In the genomic region with DNA sequence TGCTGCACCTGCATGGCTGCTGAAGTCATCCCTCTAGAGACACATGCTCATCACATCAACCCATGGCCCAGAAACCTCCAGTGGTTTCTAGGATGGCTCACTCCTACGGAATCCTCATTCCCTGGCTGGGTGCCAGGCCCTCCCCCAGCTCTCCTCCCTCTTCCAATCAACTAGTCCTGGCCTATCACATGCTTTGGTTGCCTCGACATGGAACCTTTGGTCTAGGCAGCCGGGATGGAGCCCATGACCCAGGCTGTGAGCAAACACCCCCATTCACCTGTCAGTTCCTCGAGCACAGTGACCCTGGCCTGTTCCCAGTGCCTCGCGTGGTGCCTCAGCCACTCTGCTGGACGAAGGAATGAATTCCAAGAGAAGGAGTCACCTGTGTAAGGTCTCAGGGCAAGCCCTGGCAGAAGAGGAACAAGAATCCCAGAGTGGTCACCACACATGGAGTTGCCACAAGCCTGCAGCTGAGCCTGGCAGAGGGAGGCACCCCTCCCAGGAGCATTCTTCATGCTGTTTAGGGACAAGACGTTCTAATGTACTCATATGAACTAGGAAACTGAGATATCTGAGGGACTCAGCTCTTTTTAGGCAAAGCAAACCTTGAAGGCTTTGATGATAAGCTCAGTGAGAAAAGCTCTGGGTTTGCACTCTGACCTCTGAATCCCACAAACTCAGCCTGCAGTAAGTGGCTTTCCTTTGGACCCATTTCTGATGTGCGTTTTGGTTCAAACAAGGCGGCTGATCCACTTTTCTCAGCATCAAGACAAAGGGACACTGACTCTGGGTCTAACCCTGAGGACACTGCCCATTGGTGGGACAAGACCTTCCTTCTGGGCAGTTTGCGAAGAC, we compare ENCODE assay signal across 14 cellular contexts. TPM values are rescaled to one million over a fixed set of nuclear protein-coding genes. Genes with fewer than 3 reads are reported as not detected.
DNase-seq lines count a peak whose midpoint lies in the region; ATAC-seq and TF ChIP-seq lines count a peak whose summit lies in the region.
"Had no signal": no experiment of that assay in that cellular context is flagged by ENCODE, and none has a peak within 500 bp of the region (broad histone marks: within the 10 kb centered on the region; RNA-seq: fewer than 3 reads in every experiment).

No MANE protein-coding gene starts in this region.

- H3K27ac Mint-ChIP-seq in osteocyte (ENCODE audit: unreplicated experiment): no peak overlapping the region
- H3K27ac Mint-ChIP-seq: activated CD8-positive, alpha-beta T cell treated with anti-CD3 and anti-CD28 coated beads, Interleukin-2, amount 10 ng/mL, durations not matched to agents 7 days and 5 days; activated naive CD4-positive, alpha-beta T cell treated with anti-CD3 and anti-CD28 coated beads, Interleukin-2, amount 10 ng/mL, durations not matched to agents 7 days and 5 days; B cell had no signal

- H3K9me3 Mint-ChIP-seq in osteocyte (ENCODE audit: unreplicated experiment): peaks cover 3% of the 10 kb centered on the region
- H3K9me3 Mint-ChIP-seq: activated naive CD4-positive, alpha-beta T cell treated with anti-CD3 and anti-CD28 coated beads, Interleukin-2, amount 10 ng/mL, durations not matched to agents 7 days and 5 days; nephron had no signal

- no peak for TF ChIP-seq EP300 in Ishikawa (IDR thresholded peaks at IDR 0.05; ENCODE audit: borderline replicate concordance)

- no peak for TF ChIP-seq RAD21 in Ishikawa (IDR thresholded peaks at IDR 0.05; ENCODE audit: low read depth)

- in situ Hi-C loops in astrocyte of the spinal cord (cut with HindIII; ENCODE audit: low sequenced_read_pairs): no loop called here

- ATAC-seq in GM21360 (IDR thresholded peaks at IDR 0.05; ENCODE audit: unreplicated experiment): no peak
- ATAC-seq: activated CD8-positive, alpha-beta T cell treated with anti-CD3 and anti-CD28 coated beads, Interleukin-2, amount 10 ng/mL, durations not matched to agents 7 days and 5 days had no signal

- H3K4me3 Mint-ChIP-seq in osteocyte (ENCODE audit: unreplicated experiment): no peak overlapping the region
- H3K4me3 Mint-ChIP-seq: activated CD8-positive, alpha-beta T cell treated with anti-CD3 and anti-CD28 coated beads, Interleukin-2, amount 10 ng/mL, durations not matched to agents 7 days and 5 days; activated naive CD4-positive, alpha-beta T cell treated with anti-CD3 and anti-CD28 coated beads, Interleukin-2, amount 10 ng/mL, durations not matched to agents 7 days and 5 days; B cell; nephron had no signal

- H3K27me3 Mint-ChIP-seq in osteocyte (ENCODE audit: unreplicated experiment): no peaks in the 10 kb centered on the region
- H3K27me3 Mint-ChIP-seq: activated naive CD4-positive, alpha-beta T cell treated with anti-CD3 and anti-CD28 coated beads, Interleukin-2, amount 10 ng/mL, durations not matched to agents 7 days and 5 days; B cell had no signal

- TF ChIP-seq CTCF in astrocyte of the spinal cord (IDR thresholded peaks at IDR 0.05; ENCODE audit: low read depth, low read length) (no peak), osteocyte (IDR thresholded peaks at IDR 0.05) (no peak), GM10266 (IDR thresholded peaks at IDR 0.05; ENCODE audit: control insufficient read depth, insufficient read depth, low read depth, missing control alignments) (no peak)

- no peak overlapping the region for H3K4me3 ChIP-seq in astrocyte of the spinal cord (ENCODE audit: low read depth, low read length)

- H3K36me3 Mint-ChIP-seq in osteocyte (ENCODE audit: unreplicated experiment): no peaks in the 10 kb centered on the region
- H3K36me3 Mint-ChIP-seq: activated naive CD4-positive, alpha-beta T cell treated with anti-CD3 and anti-CD28 coated beads, Interleukin-2, amount 10 ng/mL, durations not matched to agents 7 days and 5 days had no signal

- H3K4me1 Mint-ChIP-seq in osteocyte (ENCODE audit: unreplicated experiment): peaks cover 16% of the 10 kb centered on the region

- DNase-seq in AG08395 (ENCODE audit: low spot score) (peak; percentile 47), astrocyte of the spinal cord (ENCODE audit: low read depth, low spot score) (peak; percentile 70), kidney glomerular epithelial cell (lab: John Stamatoyannopoulos, UW) (peak; percentile 56), osteocyte (ENCODE audit: extremely low spot score, unreplicated experiment) (no peak), NCI-H82 (lab: John Stamatoyannopoulos, UW) (no peak), GM10266 (ENCODE audit: extremely low spot score) (no peak)
- DNase-seq: activated CD8-positive, alpha-beta T cell treated with anti-CD3 and anti-CD28 coated beads, Interleukin-2, amount 10 ng/mL, durations not matched to agents 7 days and 5 days; activated naive CD4-positive, alpha-beta T cell treated with anti-CD3 and anti-CD28 coated beads, Interleukin-2, amount 10 ng/mL, durations not matched to agents 7 days and 5 days; NCI-H1092; NCI-H748 treated with DMSO at 0.1 percent for 48 hours had no signal

TF ChIP-seq in Ishikawa, 13 proteins besides CTCF, POLR2A, EP300 and RAD21:
- no peak for TF ChIP-seq TEAD4 (IDR thresholded peaks at IDR 0.05)
- TF ChIP-seq NFIC (IDR thresholded peaks at IDR 0.05): peak; percentile 72
- no peak for TF ChIP-seq YY1 (IDR thresholded peaks at IDR 0.05; ENCODE audit: low read depth)
- TF ChIP-seq, protein P1, sequence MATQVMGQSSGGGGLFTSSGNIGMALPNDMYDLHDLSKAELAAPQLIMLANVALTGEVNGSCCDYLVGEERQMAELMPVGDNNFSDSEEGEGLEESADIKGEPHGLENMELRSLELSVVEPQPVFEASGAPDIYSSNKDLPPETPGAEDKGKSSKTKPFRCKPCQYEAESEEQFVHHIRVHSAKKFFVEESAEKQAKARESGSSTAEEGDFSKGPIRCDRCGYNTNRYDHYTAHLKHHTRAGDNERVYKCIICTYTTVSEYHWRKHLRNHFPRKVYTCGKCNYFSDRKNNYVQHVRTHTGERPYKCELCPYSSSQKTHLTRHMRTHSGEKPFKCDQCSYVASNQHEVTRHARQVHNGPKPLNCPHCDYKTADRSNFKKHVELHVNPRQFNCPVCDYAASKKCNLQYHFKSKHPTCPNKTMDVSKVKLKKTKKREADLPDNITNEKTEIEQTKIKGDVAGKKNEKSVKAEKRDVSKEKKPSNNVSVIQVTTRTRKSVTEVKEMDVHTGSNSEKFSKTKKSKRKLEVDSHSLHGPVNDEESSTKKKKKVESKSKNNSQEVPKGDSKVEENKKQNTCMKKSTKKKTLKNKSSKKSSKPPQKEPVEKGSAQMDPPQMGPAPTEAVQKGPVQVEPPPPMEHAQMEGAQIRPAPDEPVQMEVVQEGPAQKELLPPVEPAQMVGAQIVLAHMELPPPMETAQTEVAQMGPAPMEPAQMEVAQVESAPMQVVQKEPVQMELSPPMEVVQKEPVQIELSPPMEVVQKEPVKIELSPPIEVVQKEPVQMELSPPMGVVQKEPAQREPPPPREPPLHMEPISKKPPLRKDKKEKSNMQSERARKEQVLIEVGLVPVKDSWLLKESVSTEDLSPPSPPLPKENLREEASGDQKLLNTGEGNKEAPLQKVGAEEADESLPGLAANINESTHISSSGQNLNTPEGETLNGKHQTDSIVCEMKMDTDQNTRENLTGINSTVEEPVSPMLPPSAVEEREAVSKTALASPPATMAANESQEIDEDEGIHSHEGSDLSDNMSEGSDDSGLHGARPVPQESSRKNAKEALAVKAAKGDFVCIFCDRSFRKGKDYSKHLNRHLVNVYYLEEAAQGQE (IDR thresholded peaks at IDR 0.05; ENCODE audit: low read depth): no peak
- TF ChIP-seq EGR1 (IDR thresholded peaks at IDR 0.05): no peak

RNA-seq across cellular contexts. Expression of a gene that starts 40.2 kb away (rescaled TPM):
- total RNA-seq in osteocyte: 0.29 and 0.40 TPM in 2 replicates

Comparison
In these comparisons a context has a peak if more than half of its experiments do, and no peak if none do; other contexts are left out.
1. DNase-seq: peak in AG08395 (single experiment), astrocyte of the spinal cord (single experiment) and kidney glomerular epithelial cell (single experiment); none in osteocyte (single experiment), NCI-H82 (single experiment) and GM10266 (single experiment).